In genomic region chr5:92654601-92655000, GRCh38 we compare ENCODE assay signal across 7 cellular contexts.
DNase-seq lines count a peak whose midpoint lies in the region; ATAC-seq and TF ChIP-seq lines count a peak whose summit lies in the region.
"Not testable (repeated sequence)": the region's sequence is repeated elsewhere in the genome, so short reads cannot be mapped to it uniquely, and the experiment has no call there.

No MANE protein-coding gene starts in this region.

- H3K4me1 Mint-ChIP-seq in GM23338 = not testable (repeated sequence)

- H3F3A ChIP-seq in GM23338 (replicated peaks; ENCODE audit: low read depth) = not testable (repeated sequence)

- H3K23ac ChIP-seq in mesendoderm (ENCODE audit: low read length) = not testable (repeated sequence)

- H3K9me2 ChIP-seq in GM23338 (ENCODE audit: insufficient read depth) = not testable (repeated sequence)

- H3K9me3 ChIP-seq in HEK293 (ENCODE audit: control insufficient read depth, insufficient read depth, low read depth, low read length) = not testable (repeated sequence)

- H3K27me3 ChIP-seq in GM23338 (ENCODE audit: insufficient read depth); mesendoderm (ENCODE audit: insufficient read depth, low read length, poor library complexity): not testable (repeated sequence)

- H3K27me3 Mint-ChIP-seq in GM23338 (ENCODE audit: insufficient read depth, low read depth, poor library complexity) = not testable (repeated sequence)

- not testable (repeated sequence) for H4K5ac ChIP-seq in mesendoderm (ENCODE audit: low read length)

- H3K56ac ChIP-seq in mesendoderm (ENCODE audit: low read length) = not testable (repeated sequence)

- DNase-seq in DMS 273 (lab: John Stamatoyannopoulos, UW; ENCODE audit: unreplicated experiment) (peak; percentile 3), GM23338 (ENCODE audit: low spot score) (peak; percentile 29), NCI-H82 (lab: John Stamatoyannopoulos, UW) (peak; percentile 3), mesendoderm (peak; percentile 72)
- DNase-seq in epithelial cell of esophagus (ENCODE audit: low read depth) = not testable (repeated sequence)

- not testable (repeated sequence) for H3K4me3 ChIP-seq in GM23338; HEK293 (ENCODE audit: low read depth, low read length); epithelial cell of esophagus (ENCODE audit: low read length); mesendoderm (ENCODE audit: low read length)

- H2BK120ac ChIP-seq in mesendoderm (ENCODE audit: low read depth, low read length) = not testable (repeated sequence)

- not testable (repeated sequence) for H2BK5ac ChIP-seq in mesendoderm (ENCODE audit: low read length)

- H3K18ac ChIP-seq in mesendoderm (ENCODE audit: low read length) = not testable (repeated sequence)

- not testable (repeated sequence) for H2AFZ ChIP-seq in GM23338

- not testable (repeated sequence) for H3K9ac ChIP-seq in mesendoderm (ENCODE audit: low read length)

- 0 out of 4 replicates have a peak, but pooled peaks of 1 of the 2 experiments have one; percentile 15 for TF ChIP-seq CTCF in GM23338 (conservative IDR thresholded peaks at IDR 0.05; ENCODE audit: low read depth in 2 of 2)
- TF ChIP-seq CTCF in HEK293 (tag by site-specific recombination; IDR thresholded peaks at IDR 0.05) = 0 out of 2 replicates have a peak, but pooled peaks have one; percentile 26
- TF ChIP-seq CTCF in VCaP (conservative IDR thresholded peaks at IDR 0.05) = not testable (repeated sequence)
- peak; percentile 2 for TF ChIP-seq CTCF in epithelial cell of esophagus (IDR thresholded peaks at IDR 0.05; ENCODE audit: insufficient read depth, low read depth, low read length, missing control alignments)

- not testable (repeated sequence) for H3K9me3 Mint-ChIP-seq in GM23338

- not testable (repeated sequence) for H2BK15ac ChIP-seq in mesendoderm (replicated peaks; ENCODE audit: low read depth)

- CTCF ChIA-PET in HEK293 (lab: Yijun Ruan, JAX) = interaction anchor here (0.6 kb wide), 1 partner anchor 660 kb away, joined by 3 read pairs; no protein-coding TSS in a partner anchor

- H3K36me3 Mint-ChIP-seq in GM23338 (ENCODE audit: low read depth) = not testable (repeated sequence)

- H3K4ac ChIP-seq in mesendoderm (ENCODE audit: low read depth, low read length) = not testable (repeated sequence)

- H3K4me3 Mint-ChIP-seq in GM23338 = not testable (repeated sequence)

- not testable (repeated sequence) for H3K4me2 ChIP-seq in GM23338; mesendoderm (ENCODE audit: low read length)

- not testable (repeated sequence) for H3K4me1 ChIP-seq in GM23338 (ENCODE audit: insufficient read depth); HEK293 (ENCODE audit: control insufficient read depth, insufficient read depth, low read length); mesendoderm (ENCODE audit: control insufficient read depth, low read depth, low read length)

- POLR2A ChIA-PET in HEK293 (lab: Yijun Ruan, JAX) = not testable (repeated sequence)

- not testable (repeated sequence) for H4K8ac ChIP-seq in mesendoderm (ENCODE audit: low read depth, low read length)

- not testable (repeated sequence) for H3K79me2 ChIP-seq in GM23338 (replicated peaks; ENCODE audit: insufficient read depth); mesendoderm (ENCODE audit: control insufficient read depth, insufficient read depth, low read length)

- not testable (repeated sequence) for H3K27ac ChIP-seq in GM23338 (ENCODE audit: low read depth); HEK293 (ENCODE audit: extremely low read depth, low read depth, low read length); mesendoderm (ENCODE audit: low read depth, low read length)
- H3K27ac ChIP-seq in VCaP = peak overlapping the region; percentile 51

- not testable (repeated sequence) for H3K79me1 ChIP-seq in mesendoderm (ENCODE audit: low read length)

- no CpG with 5 or more reads among the region's 3 CpGs for WGBS in mesendoderm (ENCODE audit: extremely low coverage, insufficient coverage, low lambda C conversion rate)

- not testable (repeated sequence) for H2AK5ac ChIP-seq in mesendoderm (ENCODE audit: low read length)

- H4K20me1 ChIP-seq in GM23338 (replicated peaks; ENCODE audit: insufficient read depth) = not testable (repeated sequence)

- not testable (repeated sequence) for H3K27ac Mint-ChIP-seq in GM23338

- not testable (repeated sequence) for ATAC-seq in GM23338

- not testable (repeated sequence) for H3K36me3 ChIP-seq in GM23338 (ENCODE audit: insufficient read depth); HEK293 (ENCODE audit: control insufficient read depth in 2 of 2, insufficient read depth in 1 of 2, low read length in 2 of 2); mesendoderm (ENCODE audit: control insufficient read depth, insufficient read depth, low read length)

TF ChIP-seq in HEK293, 187 proteins besides CTCF, POLR2A, EP300 and RAD21:
- TF ChIP-seq ZNF610 (tag by site-specific recombination; IDR thresholded peaks at IDR 0.05; ENCODE audit: borderline replicate concordance) = 0 out of 2 replicates have a peak, but pooled peaks have one; percentile 20
